Comparison of ENCODE assay signal across 8 cellular contexts in genomic region chr9:136437430-136437829, GRCh38. TPM values are rescaled to one million over a fixed set of nuclear protein-coding genes. Genes with fewer than 3 reads are reported as not detected.
DNase-seq lines count a peak whose midpoint lies in the region; ATAC-seq and TF ChIP-seq lines count a peak whose summit lies in the region.

No MANE protein-coding gene starts in this region.

- H3K9ac ChIP-seq in PC-3 (ENCODE audit: low read length) = no peak overlapping the region

- H3K4me1 Mint-ChIP-seq in progenitor cell of endocrine pancreas (ENCODE audit: low read depth) = peaks cover 17% of the 10 kb centered on the region

- BruUV-seq in PC-3 (replicated peaks; lab: Mats Ljungman, UMichigan) = no TSS peak

- H3K9me3 Mint-ChIP-seq in progenitor cell of endocrine pancreas (ENCODE audit: low read depth) = no peaks in the 10 kb centered on the region

- no peaks in the 10 kb centered on the region for H3K27me3 Mint-ChIP-seq in progenitor cell of endocrine pancreas

- no peak overlapping the region for H3K27ac Mint-ChIP-seq in progenitor cell of endocrine pancreas

- no peak overlapping the region for H3K27ac ChIP-seq in PC-3 (ENCODE audit: low read length)

- peak overlapping the region; percentile 87 for H3K4me2 ChIP-seq in PC-3 (ENCODE audit: low read length)

- H4K20me1 ChIP-seq in PC-3 (ENCODE audit: low read length) = peaks cover 8% of the 10 kb centered on the region; the same call in 1 of the 2 replicates

- peak overlapping the region; percentile 78 for H3K4me3 Mint-ChIP-seq in progenitor cell of endocrine pancreas (ENCODE audit: low read depth)

- no peak overlapping the region for H2AFZ ChIP-seq in PC-3 (ENCODE audit: low read length)

- H3K9me3 ChIP-seq in PC-3 (ENCODE audit: low read length) = no peaks in the 10 kb centered on the region

- no peaks in the 10 kb centered on the region for H3K36me3 ChIP-seq in PC-3 (ENCODE audit: low read depth, low read length)

- TF ChIP-seq CTCF in PC-3 (conservative IDR thresholded peaks at IDR 0.05; ENCODE audit: low read depth, low read length) = no peak
- TF ChIP-seq CTCF in epithelial cell of esophagus (IDR thresholded peaks at IDR 0.05; ENCODE audit: insufficient read depth, low read depth, low read length, missing control alignments) = no peak
- TF ChIP-seq CTCF in progenitor cell of endocrine pancreas (IDR thresholded peaks at IDR 0.05; ENCODE audit: unreplicated experiment) = no peak

- POLR2A ChIA-PET in PC-3 (lab: Charles Lee; ENCODE audit: unreplicated experiment) = no interaction called here

- DNase-seq in EL = peak; percentile 22
- peak; percentile 27 for DNase-seq in PC-3
- DNase-seq in epithelial cell of esophagus (ENCODE audit: low read depth) = peak; percentile 33
- no peak for DNase-seq in progenitor cell of endocrine pancreas (ENCODE audit: low spot score, unreplicated experiment)
- no peak for DNase-seq in COR-L47 (lab: John Stamatoyannopoulos, UW)
- DNase-seq in NCI-H2081 (lab: John Stamatoyannopoulos, UW) = no peak
- no peak for DNase-seq in NCI-H187 treated with DMSO at 0.1 percent for 48 hours (lab: John Stamatoyannopoulos, UW)

- no peaks in the 10 kb centered on the region for H3F3A ChIP-seq in PC-3 (ENCODE audit: low read length, unreplicated experiment)

- H3K4me3 ChIP-seq in PC-3 (ENCODE audit: low read length) (peak overlapping the region; percentile 87), epithelial cell of esophagus (ENCODE audit: low read length) (peak overlapping the region; percentile 65)

- no peaks in the 10 kb centered on the region for H3K27me3 ChIP-seq in PC-3 (ENCODE audit: low read length)

- CTCF ChIA-PET in PC-3 (lab: Charles Lee) = no interaction called here

- H3K4me1 ChIP-seq in PC-3 (ENCODE audit: insufficient read depth, low read length) = peaks cover 14% of the 10 kb centered on the region

- ATAC-seq in PC-3 (peak; percentile 8; the same call in 1 of the 2 replicates), GM18498 (IDR thresholded peaks at IDR 0.05; ENCODE audit: unreplicated experiment) (no peak)

- peaks cover 41% of the 10 kb centered on the region for H3K79me2 ChIP-seq in PC-3 (ENCODE audit: low read length)

- intact Hi-C loops in PC-3 (cut with micrococcal nuclease) = no loop called here

- H3K9me2 ChIP-seq in PC-3 (replicated peaks; ENCODE audit: low read length) = no peaks in the 10 kb centered on the region

- peaks cover 3% of the 10 kb centered on the region for H3K36me3 Mint-ChIP-seq in progenitor cell of endocrine pancreas (ENCODE audit: insufficient read depth)

RNA-seq across cellular contexts. Expression of gene INPP5E, which starts 2.2 kb away (rescaled TPM):
- total RNA-seq in PC-3 (2014; rRNA removed) (10.7 and 12.2 TPM in 2 replicates), progenitor cell of endocrine pancreas (25.1 and 26.2 TPM in 2 replicates)

RNA-seq across cellular contexts. Expression of gene PMPCA, which starts 27.0 kb away (rescaled TPM):
- total RNA-seq in PC-3 (2014; rRNA removed) = 44.3 and 54.9 TPM in 2 replicates
- 63.6 and 68.3 TPM in 2 replicates for total RNA-seq in progenitor cell of endocrine pancreas

RNA-seq across cellular contexts. Expression of gene ENTR1, which starts 27.0 kb away (rescaled TPM):
- total RNA-seq in PC-3 (2014; rRNA removed) (32.3 and 38.3 TPM in 2 replicates), progenitor cell of endocrine pancreas (68.3 and 70.9 TPM in 2 replicates)

RNA-seq across cellular contexts. Expression of gene SNAPC4, which starts 37.5 kb away (rescaled TPM):
- total RNA-seq in PC-3 (2014; rRNA removed) (7.5 and 7.8 TPM in 2 replicates), progenitor cell of endocrine pancreas (22.3 and 23.7 TPM in 2 replicates)

RNA-seq across cellular contexts. Expression of gene SEC16A, which starts 45.4 kb away (rescaled TPM):
- total RNA-seq in PC-3 (2014; rRNA removed) = 28.3 and 33.5 TPM in 2 replicates
- 76.1 and 78.8 TPM in 2 replicates for total RNA-seq in progenitor cell of endocrine pancreas

Comparison
In these comparisons a context has a peak if more than half of its experiments do, and no peak if none do; other contexts are left out.
1. DNase-seq: peak in EL (single experiment), PC-3 (single experiment) and epithelial cell of esophagus (single experiment); none in progenitor cell of endocrine pancreas (single experiment), COR-L47 (single experiment), NCI-H2081 (0 of 2) and NCI-H187 treated with DMSO at 0.1 percent for 48 hours (single experiment).